1 cellular context compared by ENCODE assay signal in the genomic region with DNA sequence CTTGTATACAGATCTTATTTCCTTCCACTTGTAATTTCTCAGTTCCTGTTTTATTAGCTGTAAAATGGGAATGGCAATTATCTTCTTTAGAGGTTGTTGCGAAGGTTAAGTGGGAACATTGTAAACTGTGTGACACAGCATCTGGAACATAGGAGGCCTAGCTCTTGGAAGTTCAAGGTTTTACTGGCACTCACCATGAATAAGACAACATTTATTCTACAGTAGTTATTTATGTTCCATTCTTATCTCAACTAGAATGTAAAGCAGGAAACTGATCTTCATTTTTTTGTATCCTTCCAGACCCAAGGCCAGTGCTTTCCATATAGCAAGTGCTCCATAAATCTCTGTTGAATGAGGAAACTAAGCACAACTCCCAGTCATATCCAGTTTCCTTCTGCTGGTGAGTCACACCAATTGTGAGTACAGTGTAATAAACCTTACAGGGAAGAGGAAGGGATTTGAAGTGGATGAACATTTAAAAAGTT.
A peak's percentile ranks its signal among the peaks of the same experiment; 100 is the strongest.
TF ChIP-seq lines count a peak whose summit lies in the region.

No MANE protein-coding gene starts in this region.

TF ChIP-seq in HEK293, 187 proteins besides CTCF, POLR2A, EP300 and RAD21 (continued from another document and continues in another):
- TF ChIP-seq, protein P1, sequence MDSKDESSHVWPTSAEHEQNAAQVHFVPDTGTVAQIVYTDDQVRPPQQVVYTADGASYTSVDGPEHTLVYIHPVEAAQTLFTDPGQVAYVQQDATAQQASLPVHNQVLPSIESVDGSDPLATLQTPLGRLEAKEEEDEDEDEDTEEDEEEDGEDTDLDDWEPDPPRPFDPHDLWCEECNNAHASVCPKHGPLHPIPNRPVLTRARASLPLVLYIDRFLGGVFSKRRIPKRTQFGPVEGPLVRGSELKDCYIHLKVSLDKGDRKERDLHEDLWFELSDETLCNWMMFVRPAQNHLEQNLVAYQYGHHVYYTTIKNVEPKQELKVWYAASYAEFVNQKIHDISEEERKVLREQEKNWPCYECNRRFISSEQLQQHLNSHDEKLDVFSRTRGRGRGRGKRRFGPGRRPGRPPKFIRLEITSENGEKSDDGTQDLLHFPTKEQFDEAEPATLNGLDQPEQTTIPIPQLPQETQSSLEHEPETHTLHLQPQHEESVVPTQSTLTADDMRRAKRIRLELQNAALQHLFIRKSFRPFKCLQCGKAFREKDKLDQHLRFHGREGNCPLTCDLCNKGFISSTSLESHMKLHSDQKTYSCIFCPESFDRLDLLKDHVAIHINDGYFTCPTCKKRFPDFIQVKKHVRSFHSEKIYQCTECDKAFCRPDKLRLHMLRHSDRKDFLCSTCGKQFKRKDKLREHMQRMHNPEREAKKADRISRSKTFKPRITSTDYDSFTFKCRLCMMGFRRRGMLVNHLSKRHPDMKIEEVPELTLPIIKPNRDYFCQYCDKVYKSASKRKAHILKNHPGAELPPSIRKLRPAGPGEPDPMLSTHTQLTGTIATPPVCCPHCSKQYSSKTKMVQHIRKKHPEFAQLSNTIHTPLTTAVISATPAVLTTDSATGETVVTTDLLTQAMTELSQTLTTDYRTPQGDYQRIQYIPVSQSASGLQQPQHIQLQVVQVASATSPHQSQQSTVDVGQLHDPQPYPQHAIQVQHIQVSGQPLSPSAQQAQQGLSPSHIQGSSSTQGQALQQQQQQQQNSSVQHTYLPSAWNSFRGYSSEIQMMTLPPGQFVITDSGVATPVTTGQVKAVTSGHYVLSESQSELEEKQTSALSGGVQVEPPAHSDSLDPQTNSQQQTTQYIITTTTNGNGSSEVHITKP (tag by site-specific recombination; IDR thresholded peaks at IDR 0.05): peak; percentile 49; the same call in 1 of the 2 replicates
- TF ChIP-seq YY2 (tag by site-specific recombination; IDR thresholded peaks at IDR 0.05) (no peak), ZNF423 (tag by site-specific recombination; IDR thresholded peaks at IDR 0.05) (peak; percentile 51; the same call in 1 of the 2 replicates), ZNF670 (tag by site-specific recombination; IDR thresholded peaks at IDR 0.05; ENCODE audit: low read depth) (no peak), ZNF843 (tag by site-specific recombination; IDR thresholded peaks at IDR 0.05) (peak; percentile 100), ZNF18 (tag by site-specific recombination; IDR thresholded peaks at IDR 0.05) (peak; percentile 97), ZBTB21 (tag by site-specific recombination; IDR thresholded peaks at IDR 0.05) (peak; percentile 84), ZNF302 (tag by site-specific recombination; IDR thresholded peaks at IDR 0.05; ENCODE audit: low read depth) (0 out of 2 replicates have a peak, but pooled peaks have one; percentile 65), KLF8 (tag by site-specific recombination; IDR thresholded peaks at IDR 0.05) (peak; percentile 83), ZNF777 (tag by site-specific recombination; IDR thresholded peaks at IDR 0.05; ENCODE audit: borderline replicate concordance) (no peak), ZNF677 (tag by site-specific recombination; IDR thresholded peaks at IDR 0.05) (no peak), ZNF501 (tag by site-specific recombination; IDR thresholded peaks at IDR 0.05) (peak; percentile 95), OVOL3 (tag by site-specific recombination; IDR thresholded peaks at IDR 0.05) (peak; percentile 99), TRIM28 (IDR thresholded peaks at IDR 0.05; ENCODE audit: borderline replicate concordance, low read length) (peak; percentile 96), ZNF776 (tag by site-specific recombination; IDR thresholded peaks at IDR 0.05; ENCODE audit: borderline replicate concordance) (no peak), ZNF449 (tag by site-specific recombination; IDR thresholded peaks at IDR 0.05) (peak; percentile 84), ZNF366 (tag by site-specific recombination; conservative IDR thresholded peaks at IDR 0.05) (peak; percentile 97), SP2 (tag by site-specific recombination; IDR thresholded peaks at IDR 0.05) (peak; percentile 57), ZBTB26 (tag by site-specific recombination; optimal IDR thresholded peaks at IDR 0.05) (no peak), ZBTB44 (tag by site-specific recombination; IDR thresholded peaks at IDR 0.05) (peak; percentile 76), ZNF664 (tag by site-specific recombination; IDR thresholded peaks at IDR 0.05) (peak; percentile 96), GLIS2 (tag by site-specific recombination; IDR thresholded peaks at IDR 0.05) (no peak), ZNF146 (tag by site-specific recombination; IDR thresholded peaks at IDR 0.05) (peak; percentile 84), ZNF558 (tag by site-specific recombination; IDR thresholded peaks at IDR 0.05) (peak; percentile 89), ZFP37 (tag by site-specific recombination; IDR thresholded peaks at IDR 0.05) (peak; percentile 76), HIC1 (tag by site-specific recombination; IDR thresholded peaks at IDR 0.05) (peak; percentile 95), TCF7L2 (IDR thresholded peaks at IDR 0.05; ENCODE audit: borderline replicate concordance, low read depth, low read length) (peak; percentile 94), MZF1 (tag by site-specific recombination; IDR thresholded peaks at IDR 0.05; ENCODE audit: borderline replicate concordance) (peak; percentile 91; the same call in 1 of the 2 replicates), ZIC2 (tag by site-specific recombination; IDR thresholded peaks at IDR 0.05) (peak; percentile 81)
- TF ChIP-seq, protein P2, sequence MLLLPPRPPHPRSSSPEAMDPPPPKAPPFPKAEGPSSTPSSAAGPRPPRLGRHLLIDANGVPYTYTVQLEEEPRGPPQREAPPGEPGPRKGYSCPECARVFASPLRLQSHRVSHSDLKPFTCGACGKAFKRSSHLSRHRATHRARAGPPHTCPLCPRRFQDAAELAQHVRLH (tag by site-specific recombination; IDR thresholded peaks at IDR 0.05): peak; percentile 99
- TF ChIP-seq, protein P3, sequence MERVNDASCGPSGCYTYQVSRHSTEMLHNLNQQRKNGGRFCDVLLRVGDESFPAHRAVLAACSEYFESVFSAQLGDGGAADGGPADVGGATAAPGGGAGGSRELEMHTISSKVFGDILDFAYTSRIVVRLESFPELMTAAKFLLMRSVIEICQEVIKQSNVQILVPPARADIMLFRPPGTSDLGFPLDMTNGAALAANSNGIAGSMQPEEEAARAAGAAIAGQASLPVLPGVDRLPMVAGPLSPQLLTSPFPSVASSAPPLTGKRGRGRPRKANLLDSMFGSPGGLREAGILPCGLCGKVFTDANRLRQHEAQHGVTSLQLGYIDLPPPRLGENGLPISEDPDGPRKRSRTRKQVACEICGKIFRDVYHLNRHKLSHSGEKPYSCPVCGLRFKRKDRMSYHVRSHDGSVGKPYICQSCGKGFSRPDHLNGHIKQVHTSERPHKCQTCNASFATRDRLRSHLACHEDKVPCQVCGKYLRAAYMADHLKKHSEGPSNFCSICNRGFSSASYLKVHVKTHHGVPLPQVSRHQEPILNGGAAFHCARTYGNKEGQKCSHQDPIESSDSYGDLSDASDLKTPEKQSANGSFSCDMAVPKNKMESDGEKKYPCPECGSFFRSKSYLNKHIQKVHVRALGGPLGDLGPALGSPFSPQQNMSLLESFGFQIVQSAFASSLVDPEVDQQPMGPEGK (tag by site-specific recombination; IDR thresholded peaks at IDR 0.05): peak; percentile 40; the same call in 1 of the 2 replicates
- TF ChIP-seq, protein P4, sequence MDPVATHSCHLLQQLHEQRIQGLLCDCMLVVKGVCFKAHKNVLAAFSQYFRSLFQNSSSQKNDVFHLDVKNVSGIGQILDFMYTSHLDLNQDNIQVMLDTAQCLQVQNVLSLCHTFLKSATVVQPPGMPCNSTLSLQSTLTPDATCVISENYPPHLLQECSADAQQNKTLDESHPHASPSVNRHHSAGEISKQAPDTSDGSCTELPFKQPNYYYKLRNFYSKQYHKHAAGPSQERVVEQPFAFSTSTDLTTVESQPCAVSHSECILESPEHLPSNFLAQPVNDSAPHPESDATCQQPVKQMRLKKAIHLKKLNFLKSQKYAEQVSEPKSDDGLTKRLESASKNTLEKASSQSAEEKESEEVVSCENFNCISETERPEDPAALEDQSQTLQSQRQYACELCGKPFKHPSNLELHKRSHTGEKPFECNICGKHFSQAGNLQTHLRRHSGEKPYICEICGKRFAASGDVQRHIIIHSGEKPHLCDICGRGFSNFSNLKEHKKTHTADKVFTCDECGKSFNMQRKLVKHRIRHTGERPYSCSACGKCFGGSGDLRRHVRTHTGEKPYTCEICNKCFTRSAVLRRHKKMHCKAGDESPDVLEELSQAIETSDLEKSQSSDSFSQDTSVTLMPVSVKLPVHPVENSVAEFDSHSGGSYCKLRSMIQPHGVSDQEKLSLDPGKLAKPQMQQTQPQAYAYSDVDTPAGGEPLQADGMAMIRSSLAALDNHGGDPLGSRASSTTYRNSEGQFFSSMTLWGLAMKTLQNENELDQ (tag by site-specific recombination; IDR thresholded peaks at IDR 0.05; ENCODE audit: low read depth): 0 out of 2 replicates have a peak, but pooled peaks have one; percentile 73
- TF ChIP-seq, protein P5, sequence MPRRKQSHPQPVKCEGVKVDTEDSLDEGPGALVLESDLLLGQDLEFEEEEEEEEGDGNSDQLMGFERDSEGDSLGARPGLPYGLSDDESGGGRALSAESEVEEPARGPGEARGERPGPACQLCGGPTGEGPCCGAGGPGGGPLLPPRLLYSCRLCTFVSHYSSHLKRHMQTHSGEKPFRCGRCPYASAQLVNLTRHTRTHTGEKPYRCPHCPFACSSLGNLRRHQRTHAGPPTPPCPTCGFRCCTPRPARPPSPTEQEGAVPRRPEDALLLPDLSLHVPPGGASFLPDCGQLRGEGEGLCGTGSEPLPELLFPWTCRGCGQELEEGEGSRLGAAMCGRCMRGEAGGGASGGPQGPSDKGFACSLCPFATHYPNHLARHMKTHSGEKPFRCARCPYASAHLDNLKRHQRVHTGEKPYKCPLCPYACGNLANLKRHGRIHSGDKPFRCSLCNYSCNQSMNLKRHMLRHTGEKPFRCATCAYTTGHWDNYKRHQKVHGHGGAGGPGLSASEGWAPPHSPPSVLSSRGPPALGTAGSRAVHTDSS (tag by site-specific recombination; IDR thresholded peaks at IDR 0.05): peak; percentile 59; the same call in 1 of the 2 replicates
- TF ChIP-seq, protein P6, sequence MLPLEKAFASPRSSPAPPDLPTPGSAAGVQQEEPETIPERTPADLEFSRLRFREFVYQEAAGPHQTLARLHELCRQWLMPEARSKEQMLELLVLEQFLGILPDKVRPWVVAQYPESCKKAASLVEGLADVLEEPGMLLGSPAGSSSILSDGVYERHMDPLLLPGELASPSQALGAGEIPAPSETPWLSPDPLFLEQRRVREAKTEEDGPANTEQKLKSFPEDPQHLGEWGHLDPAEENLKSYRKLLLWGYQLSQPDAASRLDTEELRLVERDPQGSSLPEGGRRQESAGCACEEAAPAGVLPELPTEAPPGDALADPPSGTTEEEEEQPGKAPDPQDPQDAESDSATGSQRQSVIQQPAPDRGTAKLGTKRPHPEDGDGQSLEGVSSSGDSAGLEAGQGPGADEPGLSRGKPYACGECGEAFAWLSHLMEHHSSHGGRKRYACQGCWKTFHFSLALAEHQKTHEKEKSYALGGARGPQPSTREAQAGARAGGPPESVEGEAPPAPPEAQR (tag by site-specific recombination; IDR thresholded peaks at IDR 0.05): peak; percentile 87
